10 cellular contexts compared by ENCODE assay signal in the genomic region with DNA sequence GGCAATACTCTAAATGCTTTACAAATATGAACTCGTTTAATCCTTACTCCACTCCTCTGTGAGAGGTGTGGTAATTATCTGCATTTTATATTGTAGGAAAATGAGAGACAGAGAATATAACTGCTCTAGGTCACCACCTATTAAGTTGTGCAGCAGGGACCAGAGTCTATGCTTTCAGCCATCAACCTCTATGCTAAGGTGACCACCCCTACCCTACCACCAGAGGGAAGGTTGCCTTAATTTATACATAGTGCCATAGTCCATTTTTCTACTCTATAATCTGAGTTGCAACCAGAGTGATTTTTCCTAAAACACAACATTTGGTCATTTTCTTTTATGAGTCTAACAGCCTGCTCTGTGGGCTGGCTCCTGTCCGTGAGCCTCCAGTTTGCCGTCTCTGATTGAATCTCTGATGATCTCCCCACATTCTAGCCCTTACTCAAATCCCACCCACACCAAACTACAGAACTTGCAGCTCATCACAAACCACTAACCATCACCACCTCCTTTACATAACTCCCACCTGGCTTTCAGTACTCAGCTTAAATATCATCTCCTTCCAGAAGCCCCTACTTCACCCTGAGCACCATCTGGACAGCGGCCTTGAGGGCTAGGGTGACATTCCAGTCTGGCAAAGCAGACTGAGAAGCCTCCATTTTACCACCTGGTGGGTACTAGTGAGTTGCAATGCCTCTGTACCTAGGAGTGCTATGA.
DNase-seq lines count a peak whose midpoint lies in the region; ATAC-seq lines count a peak whose summit lies in the region.
"Had no signal": no experiment of that assay in that cellular context is flagged by ENCODE, and none has a peak within 500 bp of the region (broad histone marks: within the 10 kb centered on the region; RNA-seq: fewer than 3 reads in every experiment).

No MANE protein-coding gene starts in this region.

- DNase-seq in NCI-H2171 treated with DMSO at 0.1 percent for 48 hours (lab: John Stamatoyannopoulos, UW) (peak; percentile 85), activated gamma-delta T cell treated with Interleukin-2 at 50 U/mL for 16 hours (no peak), NCI-H1930 (lab: John Stamatoyannopoulos, UW) (no peak), medulla oblongata (ENCODE audit: extremely low spot score) (no peak), GM19238 (ENCODE audit: insufficient read length, low spot score) (no peak)
- DNase-seq: CD4-positive, alpha-beta memory T cell; NCI-H748 treated with DMSO at 0.1 percent for 48 hours had no signal

- ATAC-seq in GM18499 (IDR thresholded peaks at IDR 0.05; ENCODE audit: insufficient read depth, unreplicated experiment) (peak; percentile 67), GM19351 (IDR thresholded peaks at IDR 0.05; ENCODE audit: unreplicated experiment) (peak; percentile 83), HG02870 (IDR thresholded peaks at IDR 0.05; ENCODE audit: unreplicated experiment) (peak; percentile 80)
